1 cellular context compared by ENCODE assay signal in the genomic region with DNA sequence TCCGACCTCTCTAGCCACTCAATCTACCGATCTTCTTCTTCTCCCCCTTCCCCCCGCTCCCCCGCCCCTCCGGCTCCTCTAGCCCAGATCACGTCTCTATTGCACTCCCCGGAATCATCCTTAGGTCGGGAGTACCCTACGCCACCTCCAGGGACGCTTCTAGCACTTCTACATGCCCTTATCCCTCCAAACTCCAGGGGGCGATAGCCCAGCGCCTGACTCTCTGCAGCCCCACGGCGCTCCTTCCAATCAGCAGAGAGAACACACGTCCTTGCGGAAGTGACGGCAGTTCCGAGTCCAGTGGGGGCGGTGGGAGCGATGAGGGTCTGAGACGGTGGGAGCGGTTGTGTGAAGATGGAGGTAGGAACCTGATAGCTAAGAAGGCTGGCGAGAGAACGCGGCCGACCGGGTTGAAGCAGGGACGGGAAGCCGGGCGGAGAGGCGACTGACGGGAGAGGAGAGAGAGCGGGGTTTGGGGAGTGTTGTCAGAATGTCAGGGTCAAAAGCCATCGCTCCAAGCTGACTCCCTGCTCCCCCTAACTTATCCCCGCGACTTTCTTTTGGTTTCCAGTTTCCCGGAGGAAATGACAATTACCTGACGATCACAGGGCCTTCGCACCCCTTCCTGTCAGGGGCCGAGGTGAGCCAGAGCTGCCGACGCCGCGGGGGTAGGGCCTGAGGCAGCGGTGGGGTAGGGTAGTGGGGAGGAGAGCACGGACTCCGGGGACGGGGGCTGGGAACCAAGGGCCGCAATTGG.
TF ChIP-seq lines count a peak whose summit lies in the region.

A gene (minus strand): TSS at position 35 of the 757 bp plus-strand sequence. CDS start 87 bp downstream, outside the sequence.
A gene (plus strand): TSS at position 271 of the 757 bp plus-strand sequence. CDS start 84 bp downstream, at position 355.

TF ChIP-seq in HepG2, 621 proteins besides CTCF, POLR2A, EP300 and RAD21 (continues in another document):
- TF ChIP-seq TEAD2 (CRISPR knock-in tag; IDR thresholded peaks at IDR 0.05) (peak; percentile 87; the same call in 1 of the 2 replicates), KMT2B (CRISPR knock-in tag; IDR thresholded peaks at IDR 0.05) (peak; percentile 97), ZNF720 (CRISPR knock-in tag; IDR thresholded peaks at IDR 0.05) (no peak), SRSF9 (IDR thresholded peaks at IDR 0.05; ENCODE audit: borderline replicate concordance, insufficient read depth, low read depth, low read length, poor library complexity, severe bottlenecking) (no peak), NFE2 (CRISPR knock-in tag; IDR thresholded peaks at IDR 0.05) (no peak), FOSL1 (CRISPR knock-in tag; IDR thresholded peaks at IDR 0.05; ENCODE audit: borderline replicate concordance) (no peak), KLF15 (CRISPR knock-in tag; IDR thresholded peaks at IDR 0.05; ENCODE audit: borderline replicate concordance) (peak; percentile 60; the same call in 1 of the 2 replicates), ZFP41 (CRISPR knock-in tag; IDR thresholded peaks at IDR 0.05; ENCODE audit: borderline replicate concordance) (peak; percentile 86; the same call in 1 of the 2 replicates), DNMT3B (CRISPR knock-in tag; conservative IDR thresholded peaks at IDR 0.05) (peak; percentile 93; the same call in 1 of the 2 replicates), SIX1 (CRISPR knock-in tag; IDR thresholded peaks at IDR 0.05; ENCODE audit: borderline replicate concordance) (no peak), ZNF577 (CRISPR knock-in tag; IDR thresholded peaks at IDR 0.05; ENCODE audit: borderline replicate concordance, low read depth) (no peak; the same call in 1 of the 2 replicates), CHD4 (IDR thresholded peaks at IDR 0.05; ENCODE audit: borderline replicate concordance, low read length) (no peak), DNMT1 (CRISPR knock-in tag; IDR thresholded peaks at IDR 0.05) (peak; percentile 74; the same call in 1 of the 2 replicates), CBX1 (IDR thresholded peaks at IDR 0.05; ENCODE audit: low read depth) (peak; percentile 80), ZBTB38 (CRISPR knock-in tag; IDR thresholded peaks at IDR 0.05) (peak; percentile 73; the same call in 1 of the 2 replicates), ZSCAN25 (CRISPR knock-in tag; IDR thresholded peaks at IDR 0.05) (peak; percentile 98), ZNF772 (CRISPR knock-in tag; IDR thresholded peaks at IDR 0.05) (peak; percentile 41; the same call in 1 of the 2 replicates), FOXA3 (CRISPR knock-in tag; IDR thresholded peaks at IDR 0.05) (peak; percentile 74), TGIF2 (CRISPR knock-in tag; IDR thresholded peaks at IDR 0.05) (peak; percentile 82), TCF7 (IDR thresholded peaks at IDR 0.05; ENCODE audit: low read depth) (no peak), POLR2AphosphoS2 (IDR thresholded peaks at IDR 0.05; ENCODE audit: low read depth, low read length) (0 out of 2 replicates have a peak, but pooled peaks have one; percentile 69), ZNF160 (CRISPR knock-in tag; IDR thresholded peaks at IDR 0.05) (peak; percentile 61), ZNF616 (CRISPR knock-in tag; IDR thresholded peaks at IDR 0.05; ENCODE audit: low read depth) (no peak), FOXP1 (IDR thresholded peaks at IDR 0.05) (no peak), FOXP1 (CRISPR knock-in tag; IDR thresholded peaks at IDR 0.05) (peak; percentile 70), NR2F2 (IDR thresholded peaks at IDR 0.05; ENCODE audit: borderline replicate concordance, low read depth) (peak; percentile 62; the same call in 1 of the 2 replicates), MEF2D (CRISPR knock-in tag; IDR thresholded peaks at IDR 0.05) (peak; percentile 76; the same call in 1 of the 2 replicates), ZNF484 (CRISPR knock-in tag; IDR thresholded peaks at IDR 0.05; ENCODE audit: borderline replicate concordance, low read depth) (no peak), MED8 (CRISPR knock-in tag; IDR thresholded peaks at IDR 0.05; ENCODE audit: insufficient replicate concordance) (peak; percentile 35), RFX5 (IDR thresholded peaks at IDR 0.05; ENCODE audit: low read depth, low read length) (peak; percentile 56; the same call in 1 of the 2 replicates), MAF1 (CRISPR knock-in tag; IDR thresholded peaks at IDR 0.05; ENCODE audit: borderline replicate concordance) (peak; percentile 64; the same call in 1 of the 2 replicates)
- TF ChIP-seq, protein P1, sequence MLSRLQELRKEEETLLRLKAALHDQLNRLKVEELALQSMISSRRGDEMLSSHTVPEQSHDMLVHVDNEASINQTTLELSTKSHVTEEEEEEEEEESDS (CRISPR knock-in tag; IDR thresholded peaks at IDR 0.05; ENCODE audit: borderline replicate concordance): no peak
- TF ChIP-seq, protein P2, sequence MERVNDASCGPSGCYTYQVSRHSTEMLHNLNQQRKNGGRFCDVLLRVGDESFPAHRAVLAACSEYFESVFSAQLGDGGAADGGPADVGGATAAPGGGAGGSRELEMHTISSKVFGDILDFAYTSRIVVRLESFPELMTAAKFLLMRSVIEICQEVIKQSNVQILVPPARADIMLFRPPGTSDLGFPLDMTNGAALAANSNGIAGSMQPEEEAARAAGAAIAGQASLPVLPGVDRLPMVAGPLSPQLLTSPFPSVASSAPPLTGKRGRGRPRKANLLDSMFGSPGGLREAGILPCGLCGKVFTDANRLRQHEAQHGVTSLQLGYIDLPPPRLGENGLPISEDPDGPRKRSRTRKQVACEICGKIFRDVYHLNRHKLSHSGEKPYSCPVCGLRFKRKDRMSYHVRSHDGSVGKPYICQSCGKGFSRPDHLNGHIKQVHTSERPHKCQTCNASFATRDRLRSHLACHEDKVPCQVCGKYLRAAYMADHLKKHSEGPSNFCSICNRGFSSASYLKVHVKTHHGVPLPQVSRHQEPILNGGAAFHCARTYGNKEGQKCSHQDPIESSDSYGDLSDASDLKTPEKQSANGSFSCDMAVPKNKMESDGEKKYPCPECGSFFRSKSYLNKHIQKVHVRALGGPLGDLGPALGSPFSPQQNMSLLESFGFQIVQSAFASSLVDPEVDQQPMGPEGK (CRISPR knock-in tag; IDR thresholded peaks at IDR 0.05): peak; percentile 72
- TF ChIP-seq, protein P3, sequence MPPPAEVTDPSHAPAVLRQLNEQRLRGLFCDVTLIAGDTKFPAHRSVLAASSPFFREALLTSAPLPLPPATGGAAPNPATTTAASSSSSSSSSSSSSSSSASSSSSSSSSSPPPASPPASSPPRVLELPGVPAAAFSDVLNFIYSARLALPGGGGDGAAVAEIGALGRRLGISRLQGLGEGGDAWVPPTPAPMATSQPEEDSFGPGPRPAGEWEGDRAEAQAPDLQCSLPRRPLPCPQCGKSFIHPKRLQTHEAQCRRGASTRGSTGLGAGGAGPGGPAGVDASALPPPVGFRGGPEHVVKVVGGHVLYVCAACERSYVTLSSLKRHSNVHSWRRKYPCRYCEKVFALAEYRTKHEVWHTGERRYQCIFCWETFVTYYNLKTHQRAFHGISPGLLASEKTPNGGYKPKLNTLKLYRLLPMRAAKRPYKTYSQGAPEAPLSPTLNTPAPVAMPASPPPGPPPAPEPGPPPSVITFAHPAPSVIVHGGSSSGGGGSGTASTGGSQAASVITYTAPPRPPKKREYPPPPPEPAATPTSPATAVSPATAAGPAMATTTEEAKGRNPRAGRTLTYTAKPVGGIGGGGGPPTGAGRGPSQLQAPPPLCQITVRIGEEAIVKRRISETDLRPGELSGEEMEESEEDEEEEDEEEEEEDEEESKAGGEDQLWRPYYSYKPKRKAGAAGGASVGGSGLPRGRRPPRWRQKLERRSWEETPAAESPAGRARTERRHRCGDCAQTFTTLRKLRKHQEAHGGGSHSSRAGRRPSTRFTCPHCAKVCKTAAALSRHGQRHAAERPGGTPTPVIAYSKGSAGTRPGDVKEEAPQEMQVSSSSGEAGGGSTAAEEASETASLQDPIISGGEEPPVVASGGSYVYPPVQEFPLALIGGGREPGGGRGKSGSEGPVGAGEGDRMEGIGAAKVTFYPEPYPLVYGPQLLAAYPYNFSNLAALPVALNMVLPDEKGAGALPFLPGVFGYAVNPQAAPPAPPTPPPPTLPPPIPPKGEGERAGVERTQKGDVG (CRISPR knock-in tag; IDR thresholded peaks at IDR 0.05; ENCODE audit: borderline replicate concordance): peak; percentile 80; the same call in 1 of the 2 replicates
- TF ChIP-seq, protein P4, sequence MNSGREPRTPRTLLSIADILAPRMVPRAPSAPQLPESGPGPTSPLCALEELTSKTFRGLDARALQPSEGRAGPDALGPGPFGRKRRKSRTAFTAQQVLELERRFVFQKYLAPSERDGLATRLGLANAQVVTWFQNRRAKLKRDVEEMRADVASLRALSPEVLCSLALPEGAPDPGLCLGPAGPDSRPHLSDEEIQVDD (CRISPR knock-in tag; IDR thresholded peaks at IDR 0.05; ENCODE audit: borderline replicate concordance): peak; percentile 67; the same call in 1 of the 2 replicates
- TF ChIP-seq, protein P5, sequence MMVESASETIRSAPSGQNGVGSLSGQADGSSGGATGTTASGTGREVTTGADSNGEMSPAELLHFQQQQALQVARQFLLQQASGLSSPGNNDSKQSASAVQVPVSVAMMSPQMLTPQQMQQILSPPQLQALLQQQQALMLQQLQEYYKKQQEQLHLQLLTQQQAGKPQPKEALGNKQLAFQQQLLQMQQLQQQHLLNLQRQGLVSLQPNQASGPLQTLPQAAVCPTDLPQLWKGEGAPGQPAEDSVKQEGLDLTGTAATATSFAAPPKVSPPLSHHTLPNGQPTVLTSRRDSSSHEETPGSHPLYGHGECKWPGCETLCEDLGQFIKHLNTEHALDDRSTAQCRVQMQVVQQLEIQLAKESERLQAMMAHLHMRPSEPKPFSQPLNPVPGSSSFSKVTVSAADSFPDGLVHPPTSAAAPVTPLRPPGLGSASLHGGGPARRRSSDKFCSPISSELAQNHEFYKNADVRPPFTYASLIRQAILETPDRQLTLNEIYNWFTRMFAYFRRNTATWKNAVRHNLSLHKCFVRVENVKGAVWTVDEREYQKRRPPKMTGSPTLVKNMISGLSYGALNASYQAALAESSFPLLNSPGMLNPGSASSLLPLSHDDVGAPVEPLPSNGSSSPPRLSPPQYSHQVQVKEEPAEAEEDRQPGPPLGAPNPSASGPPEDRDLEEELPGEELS (CRISPR knock-in tag; IDR thresholded peaks at IDR 0.05): peak; percentile 73
- TF ChIP-seq, protein P6, sequence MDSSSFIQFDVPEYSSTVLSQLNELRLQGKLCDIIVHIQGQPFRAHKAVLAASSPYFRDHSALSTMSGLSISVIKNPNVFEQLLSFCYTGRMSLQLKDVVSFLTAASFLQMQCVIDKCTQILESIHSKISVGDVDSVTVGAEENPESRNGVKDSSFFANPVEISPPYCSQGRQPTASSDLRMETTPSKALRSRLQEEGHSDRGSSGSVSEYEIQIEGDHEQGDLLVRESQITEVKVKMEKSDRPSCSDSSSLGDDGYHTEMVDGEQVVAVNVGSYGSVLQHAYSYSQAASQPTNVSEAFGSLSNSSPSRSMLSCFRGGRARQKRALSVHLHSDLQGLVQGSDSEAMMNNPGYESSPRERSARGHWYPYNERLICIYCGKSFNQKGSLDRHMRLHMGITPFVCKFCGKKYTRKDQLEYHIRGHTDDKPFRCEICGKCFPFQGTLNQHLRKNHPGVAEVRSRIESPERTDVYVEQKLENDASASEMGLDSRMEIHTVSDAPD (CRISPR knock-in tag; IDR thresholded peaks at IDR 0.05): no peak
- TF ChIP-seq, protein P7, sequence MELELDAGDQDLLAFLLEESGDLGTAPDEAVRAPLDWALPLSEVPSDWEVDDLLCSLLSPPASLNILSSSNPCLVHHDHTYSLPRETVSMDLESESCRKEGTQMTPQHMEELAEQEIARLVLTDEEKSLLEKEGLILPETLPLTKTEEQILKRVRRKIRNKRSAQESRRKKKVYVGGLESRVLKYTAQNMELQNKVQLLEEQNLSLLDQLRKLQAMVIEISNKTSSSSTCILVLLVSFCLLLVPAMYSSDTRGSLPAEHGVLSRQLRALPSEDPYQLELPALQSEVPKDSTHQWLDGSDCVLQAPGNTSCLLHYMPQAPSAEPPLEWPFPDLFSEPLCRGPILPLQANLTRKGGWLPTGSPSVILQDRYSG (CRISPR knock-in tag; IDR thresholded peaks at IDR 0.05): peak; percentile 86; the same call in 1 of the 2 replicates
- TF ChIP-seq, protein P8, sequence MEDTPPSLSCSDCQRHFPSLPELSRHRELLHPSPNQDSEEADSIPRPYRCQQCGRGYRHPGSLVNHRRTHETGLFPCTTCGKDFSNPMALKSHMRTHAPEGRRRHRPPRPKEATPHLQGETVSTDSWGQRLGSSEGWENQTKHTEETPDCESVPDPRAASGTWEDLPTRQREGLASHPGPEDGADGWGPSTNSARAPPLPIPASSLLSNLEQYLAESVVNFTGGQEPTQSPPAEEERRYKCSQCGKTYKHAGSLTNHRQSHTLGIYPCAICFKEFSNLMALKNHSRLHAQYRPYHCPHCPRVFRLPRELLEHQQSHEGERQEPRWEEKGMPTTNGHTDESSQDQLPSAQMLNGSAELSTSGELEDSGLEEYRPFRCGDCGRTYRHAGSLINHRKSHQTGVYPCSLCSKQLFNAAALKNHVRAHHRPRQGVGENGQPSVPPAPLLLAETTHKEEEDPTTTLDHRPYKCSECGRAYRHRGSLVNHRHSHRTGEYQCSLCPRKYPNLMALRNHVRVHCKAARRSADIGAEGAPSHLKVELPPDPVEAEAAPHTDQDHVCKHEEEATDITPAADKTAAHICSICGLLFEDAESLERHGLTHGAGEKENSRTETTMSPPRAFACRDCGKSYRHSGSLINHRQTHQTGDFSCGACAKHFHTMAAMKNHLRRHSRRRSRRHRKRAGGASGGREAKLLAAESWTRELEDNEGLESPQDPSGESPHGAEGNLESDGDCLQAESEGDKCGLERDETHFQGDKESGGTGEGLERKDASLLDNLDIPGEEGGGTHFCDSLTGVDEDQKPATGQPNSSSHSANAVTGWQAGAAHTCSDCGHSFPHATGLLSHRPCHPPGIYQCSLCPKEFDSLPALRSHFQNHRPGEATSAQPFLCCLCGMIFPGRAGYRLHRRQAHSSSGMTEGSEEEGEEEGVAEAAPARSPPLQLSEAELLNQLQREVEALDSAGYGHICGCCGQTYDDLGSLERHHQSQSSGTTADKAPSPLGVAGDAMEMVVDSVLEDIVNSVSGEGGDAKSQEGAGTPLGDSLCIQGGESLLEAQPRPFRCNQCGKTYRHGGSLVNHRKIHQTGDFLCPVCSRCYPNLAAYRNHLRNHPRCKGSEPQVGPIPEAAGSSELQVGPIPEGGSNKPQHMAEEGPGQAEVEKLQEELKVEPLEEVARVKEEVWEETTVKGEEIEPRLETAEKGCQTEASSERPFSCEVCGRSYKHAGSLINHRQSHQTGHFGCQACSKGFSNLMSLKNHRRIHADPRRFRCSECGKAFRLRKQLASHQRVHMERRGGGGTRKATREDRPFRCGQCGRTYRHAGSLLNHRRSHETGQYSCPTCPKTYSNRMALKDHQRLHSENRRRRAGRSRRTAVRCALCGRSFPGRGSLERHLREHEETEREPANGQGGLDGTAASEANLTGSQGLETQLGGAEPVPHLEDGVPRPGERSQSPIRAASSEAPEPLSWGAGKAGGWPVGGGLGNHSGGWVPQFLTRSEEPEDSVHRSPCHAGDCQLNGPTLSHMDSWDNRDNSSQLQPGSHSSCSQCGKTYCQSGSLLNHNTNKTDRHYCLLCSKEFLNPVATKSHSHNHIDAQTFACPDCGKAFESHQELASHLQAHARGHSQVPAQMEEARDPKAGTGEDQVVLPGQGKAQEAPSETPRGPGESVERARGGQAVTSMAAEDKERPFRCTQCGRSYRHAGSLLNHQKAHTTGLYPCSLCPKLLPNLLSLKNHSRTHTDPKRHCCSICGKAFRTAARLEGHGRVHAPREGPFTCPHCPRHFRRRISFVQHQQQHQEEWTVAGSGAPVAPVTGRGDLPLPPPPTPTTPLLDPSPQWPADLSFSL (CRISPR knock-in tag; IDR thresholded peaks at IDR 0.05): 0 out of 2 replicates have a peak, but pooled peaks have one; percentile 46
